ENCODE assay signal across 19 cellular contexts in the genomic region with DNA sequence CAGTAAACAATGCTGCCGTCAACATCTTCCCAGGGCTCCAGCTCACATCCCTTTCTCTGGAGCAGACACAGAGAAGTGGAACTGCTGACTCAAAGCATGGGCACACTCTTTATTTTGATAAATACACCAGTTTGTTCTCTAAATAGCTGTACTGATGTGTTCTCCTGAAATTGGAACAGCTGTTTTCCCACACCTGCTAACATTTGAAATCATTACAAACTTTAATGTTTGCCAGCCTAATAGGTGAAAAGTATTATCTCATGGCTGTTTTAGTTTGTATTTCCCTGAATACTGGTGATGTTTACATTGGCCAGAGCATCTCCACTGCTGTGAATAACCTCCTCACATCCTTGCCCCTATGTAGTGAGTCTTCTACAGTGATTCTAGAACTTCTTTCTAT.
DNase-seq lines count a peak whose midpoint lies in the region; ATAC-seq and TF ChIP-seq lines count a peak whose summit lies in the region.
"Had no signal": no experiment of that assay in that cellular context is flagged by ENCODE, and none has a peak within 500 bp of the region (broad histone marks: within the 10 kb centered on the region; RNA-seq: fewer than 3 reads in every experiment).

No MANE protein-coding gene starts in this region.

- CTCF ChIA-PET in CD8-positive, alpha-beta memory T cell (lab: Charles Lee), result no interaction called here

- peaks cover 0 to 14% of the 10 kb centered on the region in 2 donors for H3K27me3 Mint-ChIP-seq in CD8-positive, alpha-beta memory T cell

- H3K27ac ChIP-seq in BLaER1 treated with 17β-estradiol and CSF1 and Interleukin-3, amounts not matched to agents 10 nM and 100 nM, result peak overlapping the region in 1 of 11 experiments; percentile 33; a peak in 1 of 22 replicates
- H3K27ac ChIP-seq in CD8-positive, alpha-beta memory T cell (ENCODE audit: low read depth, low read length), result no peak overlapping the region
- H3K27ac ChIP-seq: SJCRH30 had no signal

- no peak overlapping the region for H3K27ac Mint-ChIP-seq in CD8-positive, alpha-beta memory T cell
- H3K27ac Mint-ChIP-seq: IgD-negative memory B cell had no signal

- POLR2A ChIA-PET in CD8-positive, alpha-beta memory T cell (lab: Charles Lee), result no interaction called here

- peak; percentile 49 for DNase-seq in NCI-H748 treated with DMSO at 0.1 percent for 48 hours (lab: John Stamatoyannopoulos, UW)
- DNase-seq in choroid plexus epithelial cell (ENCODE audit: low read depth), result peak; percentile 37
- DNase-seq in lung microvascular endothelial cell (ENCODE audit: low read depth in 2 of 2), result peak; percentile 40 to 62
- no peak for DNase-seq in CD8-positive, alpha-beta memory T cell
- DNase-seq in OCI-M2 (lab: John Stamatoyannopoulos, UW; ENCODE audit: unreplicated experiment), result no peak
- DNase-seq: 8988T; C1 segment of cervical spinal cord; GDM1; NCI-H1694; NCI-H2171; NCI-H345; NCI-H524 treated with DMSO at 0.1 percent for 48 hours; NK-92 treated with Interleukin-12 subunit alpha and Interleukin-12 subunit beta, amount 100 ng/mL, for 24 hours; Peyer's patch had no signal

- TF ChIP-seq CTCF in choroid plexus epithelial cell (conservative IDR thresholded peaks at IDR 0.05; ENCODE audit: low read depth, low read length), result no peak

- H3K9ac ChIP-seq in BLaER1 treated with 17β-estradiol and CSF1 and Interleukin-3, amounts not matched to agents 10 nM and 100 nM, result no peak overlapping the region

- no peak overlapping the region for H3K4me3 Mint-ChIP-seq in CD8-positive, alpha-beta memory T cell
- H3K4me3 Mint-ChIP-seq: IgD-negative memory B cell had no signal

- no peaks in the 10 kb centered on the region for H3K27me3 ChIP-seq in BLaER1 treated with 17β-estradiol and CSF1 and Interleukin-3, amounts not matched to agents 10 nM and 100 nM
- no peaks in the 10 kb centered on the region for H3K27me3 ChIP-seq in CD8-positive, alpha-beta memory T cell (ENCODE audit: insufficient read depth, low read length, poor library complexity, severe bottlenecking)
- H3K27me3 ChIP-seq: Peyer's patch, SJCRH30 had no signal

- no peaks in the 10 kb centered on the region for H4K20me1 ChIP-seq in BLaER1 treated with 17β-estradiol and CSF1 and Interleukin-3, amounts not matched to agents 10 nM and 100 nM

- peaks cover 0 to 2% (median 0%) of the 10 kb centered on the region in 5 donors for H3K9me3 Mint-ChIP-seq in CD8-positive, alpha-beta memory T cell

- peak overlapping the region in 7 of 11 experiments; percentile 7 to 89 (median 83); a peak in 13 of 22 replicates for H3K4me2 ChIP-seq in BLaER1 treated with 17β-estradiol and CSF1 and Interleukin-3, amounts not matched to agents 10 nM and 100 nM

- ATAC-seq in GM21529 (IDR thresholded peaks at IDR 0.05; ENCODE audit: unreplicated experiment) (no peak), HG02571 (IDR thresholded peaks at IDR 0.05; ENCODE audit: unreplicated experiment) (no peak)

- peaks cover 31 to 84% (median 56%) of the 10 kb centered on the region in 10 experiments for H3K4me1 ChIP-seq in BLaER1 treated with 17β-estradiol and CSF1 and Interleukin-3, amounts not matched to agents 10 nM and 100 nM
- no peaks in the 10 kb centered on the region for H3K4me1 ChIP-seq in CD8-positive, alpha-beta memory T cell (ENCODE audit: insufficient read depth, low read length)
- H3K4me1 ChIP-seq: Peyer's patch had no signal

- H3K4me3 ChIP-seq in BLaER1 treated with 17β-estradiol and CSF1 and Interleukin-3, amounts not matched to agents 10 nM and 100 nM, result no peak overlapping the region
- no peak overlapping the region for H3K4me3 ChIP-seq in choroid plexus epithelial cell (ENCODE audit: low read depth, low read length)
- no peak overlapping the region for H3K4me3 ChIP-seq in CD8-positive, alpha-beta memory T cell (ENCODE audit: low read length)
- H3K4me3 ChIP-seq: Peyer's patch, SJCRH30 had no signal

- peaks cover 0 to 14% (median 0%) of the 10 kb centered on the region in 11 experiments; a peak in 4 of 22 replicates for H3K9me3 ChIP-seq in BLaER1 treated with 17β-estradiol and CSF1 and Interleukin-3, amounts not matched to agents 10 nM and 100 nM (replicated peaks in 1 of 11)
- no peaks in the 10 kb centered on the region for H3K9me3 ChIP-seq in CD8-positive, alpha-beta memory T cell (ENCODE audit: low read length)
- H3K9me3 ChIP-seq: Peyer's patch, SJCRH30 had no signal

- H3K36me3 ChIP-seq in BLaER1 treated with 17β-estradiol and CSF1 and Interleukin-3, amounts not matched to agents 10 nM and 100 nM, result no peaks in the 10 kb centered on the region
- no peaks in the 10 kb centered on the region for H3K36me3 ChIP-seq in CD8-positive, alpha-beta memory T cell (ENCODE audit: insufficient read depth, low read length)
- H3K36me3 ChIP-seq: Peyer's patch, SJCRH30 had no signal

- no peaks in the 10 kb centered on the region for H3K36me3 Mint-ChIP-seq in CD8-positive, alpha-beta memory T cell
- H3K36me3 Mint-ChIP-seq: IgD-negative memory B cell had no signal

- no peaks in the 10 kb centered on the region for H3K4me1 Mint-ChIP-seq in CD8-positive, alpha-beta memory T cell

Comparison
In these comparisons a context has a peak if more than half of its experiments do, and no peak if none do; other contexts are left out.
1. DNase-seq: peak in NCI-H748 treated with DMSO at 0.1 percent for 48 hours (single experiment), choroid plexus epithelial cell (single experiment) and lung microvascular endothelial cell (2 of 2); none in CD8-positive, alpha-beta memory T cell (0 of 5) and OCI-M2 (single experiment).